Comparison of ENCODE assay signal across 1 cellular context in the genomic region with DNA sequence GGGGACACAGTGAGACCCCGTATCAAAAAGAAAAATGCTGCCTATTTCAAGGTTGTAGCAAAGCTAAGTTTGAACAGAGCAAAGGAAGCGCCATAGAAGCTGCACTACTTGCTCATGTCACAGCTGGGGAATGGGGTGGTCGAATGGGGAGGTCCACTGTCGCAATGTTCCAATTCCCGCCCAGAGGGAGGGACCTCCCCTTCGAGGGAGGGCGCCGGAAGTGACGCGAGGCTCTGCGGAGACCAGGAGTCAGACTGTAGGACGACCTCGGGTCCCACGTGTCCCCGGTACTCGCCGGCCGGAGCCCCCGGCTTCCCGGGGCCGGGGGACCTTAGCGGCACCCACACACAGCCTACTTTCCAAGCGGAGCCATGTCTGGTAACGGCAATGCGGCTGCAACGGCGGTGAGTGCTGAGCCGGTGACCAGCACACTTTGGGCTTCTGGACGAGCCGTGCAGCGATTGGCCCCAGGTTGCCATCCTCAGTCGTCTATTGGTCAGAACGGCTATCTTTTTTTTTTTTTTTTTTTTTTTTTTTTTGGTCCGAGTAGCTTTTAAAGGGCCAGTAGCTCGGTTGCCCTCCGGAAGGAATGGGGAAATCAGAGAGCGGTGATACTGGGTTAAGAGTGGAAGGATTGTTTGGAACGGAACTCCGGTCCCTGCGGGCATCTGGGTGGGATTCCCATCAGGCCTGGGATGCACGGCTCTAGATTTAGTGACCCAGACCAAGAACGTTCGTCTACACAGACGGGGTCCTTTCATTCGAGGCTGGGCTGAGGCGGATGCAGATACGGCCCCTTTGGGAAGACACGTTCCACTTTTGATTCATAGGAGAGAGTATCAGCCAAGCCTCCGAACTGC.
A peak's percentile ranks its signal among the peaks of the same experiment; 100 is the strongest.
TF ChIP-seq lines count a peak whose summit lies in the region.

Gene HMBS, plus strand, starts transcription at position 219 of the 860 bp plus-strand sequence. Its CDS starts 153 bp downstream, at position 372.

TF ChIP-seq in SK-N-SH, 30 proteins besides CTCF, POLR2A, EP300 and RAD21 (continued from another document):
- TF ChIP-seq IRF3 (IDR thresholded peaks at IDR 0.05; ENCODE audit: low read depth, low read length), result peak; percentile 28; the same call in 1 of the 2 replicates
- no peak for TF ChIP-seq EZH2phosphoT487 (IDR thresholded peaks at IDR 0.05; ENCODE audit: borderline replicate concordance, low read depth)
- TF ChIP-seq, protein P1, sequence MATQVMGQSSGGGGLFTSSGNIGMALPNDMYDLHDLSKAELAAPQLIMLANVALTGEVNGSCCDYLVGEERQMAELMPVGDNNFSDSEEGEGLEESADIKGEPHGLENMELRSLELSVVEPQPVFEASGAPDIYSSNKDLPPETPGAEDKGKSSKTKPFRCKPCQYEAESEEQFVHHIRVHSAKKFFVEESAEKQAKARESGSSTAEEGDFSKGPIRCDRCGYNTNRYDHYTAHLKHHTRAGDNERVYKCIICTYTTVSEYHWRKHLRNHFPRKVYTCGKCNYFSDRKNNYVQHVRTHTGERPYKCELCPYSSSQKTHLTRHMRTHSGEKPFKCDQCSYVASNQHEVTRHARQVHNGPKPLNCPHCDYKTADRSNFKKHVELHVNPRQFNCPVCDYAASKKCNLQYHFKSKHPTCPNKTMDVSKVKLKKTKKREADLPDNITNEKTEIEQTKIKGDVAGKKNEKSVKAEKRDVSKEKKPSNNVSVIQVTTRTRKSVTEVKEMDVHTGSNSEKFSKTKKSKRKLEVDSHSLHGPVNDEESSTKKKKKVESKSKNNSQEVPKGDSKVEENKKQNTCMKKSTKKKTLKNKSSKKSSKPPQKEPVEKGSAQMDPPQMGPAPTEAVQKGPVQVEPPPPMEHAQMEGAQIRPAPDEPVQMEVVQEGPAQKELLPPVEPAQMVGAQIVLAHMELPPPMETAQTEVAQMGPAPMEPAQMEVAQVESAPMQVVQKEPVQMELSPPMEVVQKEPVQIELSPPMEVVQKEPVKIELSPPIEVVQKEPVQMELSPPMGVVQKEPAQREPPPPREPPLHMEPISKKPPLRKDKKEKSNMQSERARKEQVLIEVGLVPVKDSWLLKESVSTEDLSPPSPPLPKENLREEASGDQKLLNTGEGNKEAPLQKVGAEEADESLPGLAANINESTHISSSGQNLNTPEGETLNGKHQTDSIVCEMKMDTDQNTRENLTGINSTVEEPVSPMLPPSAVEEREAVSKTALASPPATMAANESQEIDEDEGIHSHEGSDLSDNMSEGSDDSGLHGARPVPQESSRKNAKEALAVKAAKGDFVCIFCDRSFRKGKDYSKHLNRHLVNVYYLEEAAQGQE (IDR thresholded peaks at IDR 0.05; ENCODE audit: low read depth, low read length), result no peak
- TF ChIP-seq CHD2 (IDR thresholded peaks at IDR 0.05; ENCODE audit: low read length, partially characterized antibody), result no peak
- TF ChIP-seq FOSL2 (IDR thresholded peaks at IDR 0.05; ENCODE audit: borderline replicate concordance, low read depth), result no peak
- no peak for TF ChIP-seq YY1 (IDR thresholded peaks at IDR 0.05; ENCODE audit: low read depth)
- TF ChIP-seq TAF1 (IDR thresholded peaks at IDR 0.05; ENCODE audit: borderline replicate concordance, low read depth, low read length), result peak; percentile 47; the same call in 1 of the 2 replicates
- no peak for TF ChIP-seq FOXJ3 (CRISPR knock-in tag; IDR thresholded peaks at IDR 0.05)
- peak; percentile 77 for TF ChIP-seq GABPA (IDR thresholded peaks at IDR 0.05; ENCODE audit: low read depth)
